Comparison of ENCODE assay signal across 29 cellular contexts in the genomic region with DNA sequence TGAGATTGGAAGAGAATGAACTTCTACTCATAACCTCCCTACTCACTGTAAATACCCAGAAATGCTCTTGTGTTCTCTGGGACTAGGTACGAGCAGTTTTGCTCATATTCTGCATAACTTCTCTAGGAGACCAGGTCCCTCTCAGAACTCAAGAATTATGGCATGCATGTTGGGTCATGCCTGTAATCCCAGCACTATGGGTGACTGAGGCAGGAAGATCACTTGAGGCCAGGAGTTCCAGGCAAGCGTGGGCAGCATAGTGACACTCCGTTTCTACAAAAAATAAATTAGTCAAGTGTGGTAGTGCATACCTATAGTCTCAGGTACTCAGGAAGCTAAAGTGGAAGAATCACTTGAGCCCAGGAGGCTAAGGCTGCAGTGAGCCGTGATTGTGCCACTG.
"Had no signal": no experiment of that assay in that cellular context is flagged by ENCODE, and none has a peak within 500 bp of the region (broad histone marks: within the 10 kb centered on the region; RNA-seq: fewer than 3 reads in every experiment).

No MANE protein-coding gene starts in this region.

- H3K36me3 ChIP-seq: ascending aorta had no signal

- H3K9me3 ChIP-seq: ascending aorta had no signal

- H3K9ac ChIP-seq: KMS-11 had no signal

- H3K4me3 Mint-ChIP-seq: activated CD4-positive, alpha-beta T cell treated with anti-CD3 and anti-CD28 coated beads, Interleukin-2, amount 10 ng/mL, durations not matched to agents 7 days and 5 days; activated CD8-positive, alpha-beta memory T cell treated with anti-CD3 and anti-CD28 coated beads, Interleukin-2, amount 10 ng/mL, durations not matched to agents 7 days and 5 days; activated naive CD4-positive, alpha-beta T cell treated with anti-CD3 and anti-CD28 coated beads, Interleukin-2, amount 50 U/mL, for 24 hours; activated naive CD8-positive, alpha-beta T cell treated with anti-CD3 and anti-CD28 coated beads, Interleukin-2, amount 10 ng/mL, durations not matched to agents 7 days and 5 days had no signal

- H3K9me3 Mint-ChIP-seq: activated naive CD4-positive, alpha-beta T cell treated with anti-CD3 and anti-CD28 coated beads, Interleukin-2, amount 50 U/mL, for 24 hours had no signal

- FAIRE-seq: RCC 7860, TTC549 had no signal

- ATAC-seq: activated CD8-positive, alpha-beta memory T cell treated with anti-CD3 and anti-CD28 coated beads, Interleukin-2, amount 10 ng/mL, durations not matched to agents 7 days and 5 days had no signal

- H3K4me1 Mint-ChIP-seq: activated CD4-positive, alpha-beta T cell treated with anti-CD3 and anti-CD28 coated beads, Interleukin-2, amount 10 ng/mL, durations not matched to agents 7 days and 5 days; activated CD8-positive, alpha-beta memory T cell treated with anti-CD3 and anti-CD28 coated beads, Interleukin-2, amount 10 ng/mL, durations not matched to agents 7 days and 5 days; activated naive CD4-positive, alpha-beta T cell treated with anti-CD3 and anti-CD28 coated beads, Interleukin-2, amount 50 U/mL, for 24 hours; activated naive CD8-positive, alpha-beta T cell treated with anti-CD3 and anti-CD28 coated beads, Interleukin-2, amount 10 ng/mL, durations not matched to agents 7 days and 5 days had no signal

- H3K27ac ChIP-seq: ascending aorta, KMS-11, PC-9, RWPE1 had no signal

- H3K4me1 ChIP-seq: ascending aorta had no signal

- H3K4me2 ChIP-seq: KMS-11, PC-9 had no signal

- H3K27me3 ChIP-seq: ascending aorta had no signal

- H2AFZ ChIP-seq: PC-9 had no signal

- H3K27me3 Mint-ChIP-seq: activated CD4-positive, alpha-beta T cell treated with anti-CD3 and anti-CD28 coated beads, Interleukin-2, amount 10 ng/mL, durations not matched to agents 7 days and 5 days; activated naive CD4-positive, alpha-beta T cell treated with anti-CD3 and anti-CD28 coated beads, Interleukin-2, amount 50 U/mL, for 24 hours; activated naive CD8-positive, alpha-beta T cell treated with anti-CD3 and anti-CD28 coated beads, Interleukin-2, amount 10 ng/mL, durations not matched to agents 7 days and 5 days had no signal

- DNase-seq: activated CD4-positive, alpha-beta T cell treated with anti-CD3 and anti-CD28 coated beads, Interleukin-2, amount 10 ng/mL, durations not matched to agents 7 days and 5 days; activated CD4-positive, alpha-beta T cell treated with anti-CD3 and anti-CD28 coated beads, Interleukin-2, amount 50 U/mL, for 48 hours; activated CD8-positive, alpha-beta memory T cell treated with anti-CD3 and anti-CD28 coated beads for 24 hours; activated CD8-positive, alpha-beta memory T cell treated with anti-CD3 and anti-CD28 coated beads, Interleukin-2, amount 10 ng/mL, durations not matched to agents 7 days and 5 days; activated CD8-positive, alpha-beta memory T cell treated with anti-CD3 and anti-CD28 coated beads, Interleukin-2, amount 50 U/mL, for 48 hours; activated effector memory CD4-positive, alpha-beta T cell treated with anti-CD3 and anti-CD28 coated beads, Interleukin-2, amount 50 U/mL, for 16 hours; activated naive CD4-positive, alpha-beta T cell; activated naive CD8-positive, alpha-beta T cell treated with anti-CD3 and anti-CD28 coated beads, Interleukin-2, amount 10 ng/mL, durations not matched to agents 7 days and 5 days; activated T-cell treated with anti-CD3 and anti-CD28 coated beads, Interleukin-2, amount 50 U/mL, for 48 hours; amygdala; caudate nucleus; cerebellar nuclear complex; NCI-H1092 treated with DMSO at 0.1 percent for 48 hours; NCI-H187; NCI-H2029 treated with DMSO at 0.1 percent for 48 hours; NCI-H2107; NCI-H2171; NCI-H510A; NCI-H526; NK-92 treated with Interleukin-12 subunit alpha and Interleukin-12 subunit beta, amount 100 ng/mL, for 24 hours; PC-9; Right ventricle myocardium superior; T1000 had no signal

- H3K4me3 ChIP-seq: ascending aorta, PC-9 had no signal

- H3K27ac Mint-ChIP-seq: activated CD4-positive, alpha-beta T cell treated with anti-CD3 and anti-CD28 coated beads, Interleukin-2, amount 10 ng/mL, durations not matched to agents 7 days and 5 days; activated CD8-positive, alpha-beta memory T cell treated with anti-CD3 and anti-CD28 coated beads, Interleukin-2, amount 10 ng/mL, durations not matched to agents 7 days and 5 days; activated naive CD4-positive, alpha-beta T cell treated with anti-CD3 and anti-CD28 coated beads, Interleukin-2, amount 50 U/mL, for 24 hours; activated naive CD8-positive, alpha-beta T cell treated with anti-CD3 and anti-CD28 coated beads, Interleukin-2, amount 10 ng/mL, durations not matched to agents 7 days and 5 days had no signal
